Comparison of ENCODE assay signal across 15 cellular contexts in the genomic region with DNA sequence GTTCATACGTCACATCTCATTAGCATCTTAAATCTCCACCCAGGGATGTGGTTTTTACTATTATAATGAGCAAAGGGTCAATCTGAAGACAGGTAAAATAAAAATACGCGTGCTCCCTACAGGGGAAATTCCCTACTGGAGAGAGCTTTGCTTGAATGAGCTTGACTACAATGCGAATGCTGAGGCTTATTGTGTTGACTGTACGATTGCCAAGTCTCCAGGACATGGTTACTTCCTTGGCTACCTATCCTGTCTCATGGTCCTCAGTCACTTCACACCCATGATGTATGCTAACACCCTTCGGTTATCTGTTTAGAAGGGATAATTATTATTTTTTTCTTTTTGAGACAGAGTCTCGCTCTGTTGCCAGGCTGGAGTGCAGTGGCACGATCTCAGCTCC.
DNase-seq lines count a peak whose midpoint lies in the region; ATAC-seq and TF ChIP-seq lines count a peak whose summit lies in the region.
"Had no signal": no experiment of that assay in that cellular context is flagged by ENCODE, and none has a peak within 500 bp of the region (broad histone marks: within the 10 kb centered on the region; RNA-seq: fewer than 3 reads in every experiment).

No MANE protein-coding gene starts in this region.

- H3K27me3 Mint-ChIP-seq in stimulated activated naive B cell treated with anti-CD40 and anti-IgM and Interleukin-4, amounts not matched to agents 10 μg/mL and 1 μg/mL and 100 μg/mL, for 72 hours, result peaks cover 0 to 5% of the 10 kb centered on the region in 2 donors

- no peak overlapping the region for H3K4me3 Mint-ChIP-seq in stimulated activated naive B cell treated with anti-CD40 and anti-IgM and Interleukin-4, amounts not matched to agents 10 μg/mL and 1 μg/mL and 100 μg/mL, for 72 hours
- H3K4me3 Mint-ChIP-seq: CD8-positive, alpha-beta T cell had no signal

- no peaks in the 10 kb centered on the region for H3K9me3 Mint-ChIP-seq in stimulated activated naive B cell treated with anti-CD40 and anti-IgM and Interleukin-4, amounts not matched to agents 10 μg/mL and 1 μg/mL and 100 μg/mL, for 72 hours
- H3K9me3 Mint-ChIP-seq: CD8-positive, alpha-beta T cell had no signal

- no peaks in the 10 kb centered on the region for H3K36me3 Mint-ChIP-seq in stimulated activated naive B cell treated with anti-CD40 and anti-IgM and Interleukin-4, amounts not matched to agents 10 μg/mL and 1 μg/mL and 100 μg/mL, for 72 hours
- H3K36me3 Mint-ChIP-seq: CD8-positive, alpha-beta T cell had no signal

- ATAC-seq in stimulated activated naive B cell treated with anti-CD40 and anti-IgM and Interleukin-4, amounts not matched to agents 10 μg/mL and 1 μg/mL and 100 μg/mL, for 72 hours (replicated peaks), result peak; percentile 23 to 31
- no peak for ATAC-seq in GM18505 (IDR thresholded peaks at IDR 0.05; ENCODE audit: unreplicated experiment)
- ATAC-seq: A549; CD8-positive, alpha-beta T cell; HepG2 had no signal

- H3K4me1 Mint-ChIP-seq in stimulated activated naive B cell treated with anti-CD40 and anti-IgM and Interleukin-4, amounts not matched to agents 10 μg/mL and 1 μg/mL and 100 μg/mL, for 72 hours, result no peaks in the 10 kb centered on the region

- no peak for TF ChIP-seq CTCF in LNCaP clone FGC (IDR thresholded peaks at IDR 0.05; ENCODE audit: control insufficient read depth, extremely low read depth, insufficient read depth)

- no peak overlapping the region for H3K27ac Mint-ChIP-seq in stimulated activated naive B cell treated with anti-CD40 and anti-IgM and Interleukin-4, amounts not matched to agents 10 μg/mL and 1 μg/mL and 100 μg/mL, for 72 hours
- H3K27ac Mint-ChIP-seq: CD8-positive, alpha-beta T cell had no signal

- H3K4me3 ChIP-seq in LNCaP clone FGC (ENCODE audit: low read depth, low read length) (no peak overlapping the region), H7 (ENCODE audit: insufficient read depth, low read depth, low read length) (no peak overlapping the region)
- H3K4me3 ChIP-seq: A549, GM23248 had no signal

- no peaks in the 10 kb centered on the region for H3K36me3 ChIP-seq in H7 (replicated peaks; ENCODE audit: control insufficient read depth, insufficient read depth, low read length)

- TF ChIP-seq POLR2A in GM18505 (IDR thresholded peaks at IDR 0.05; ENCODE audit: borderline replicate concordance, extremely low read depth, insufficient read depth, insufficient read length), result no peak

- DNase-seq in LNCaP clone FGC (ENCODE audit: low read depth), result peak; percentile 64
- peak; percentile 42 for DNase-seq in astrocyte of the hippocampus (ENCODE audit: low read depth, low spot score)
- peak; percentile 89 for DNase-seq in kidney tubule cell (ENCODE audit: low spot score)
- no peak for DNase-seq in stimulated activated naive B cell treated with anti-CD40 and anti-IgM and Interleukin-4, amounts not matched to agents 10 μg/mL and 1 μg/mL and 100 μg/mL, for 72 hours
- no peak for DNase-seq in KG1 (lab: John Stamatoyannopoulos, UW)
- no peak for DNase-seq in CD1c-positive myeloid dendritic cell (ENCODE audit: extremely low spot score)
- DNase-seq in H7, result no peak
- DNase-seq: BE2C; CD8-positive, alpha-beta T cell; DND-41; GF-D8 had no signal

- no peaks in the 10 kb centered on the region for H3K27me3 ChIP-seq in H7 (ENCODE audit: control insufficient read depth, insufficient read depth, low read length)
- H3K27me3 ChIP-seq: BE2C had no signal

Comparison
In these comparisons a context has a peak if more than half of its experiments do, and no peak if none do; other contexts are left out.
1. DNase-seq: peak in LNCaP clone FGC (single experiment), astrocyte of the hippocampus (single experiment) and kidney tubule cell (single experiment); none in stimulated activated naive B cell treated with anti-CD40 and anti-IgM and Interleukin-4, amounts not matched to agents 10 μg/mL and 1 μg/mL and 100 μg/mL, for 72 hours (single experiment), KG1 (single experiment), CD1c-positive myeloid dendritic cell (single experiment) and H7 (single experiment).